In the genomic region with DNA sequence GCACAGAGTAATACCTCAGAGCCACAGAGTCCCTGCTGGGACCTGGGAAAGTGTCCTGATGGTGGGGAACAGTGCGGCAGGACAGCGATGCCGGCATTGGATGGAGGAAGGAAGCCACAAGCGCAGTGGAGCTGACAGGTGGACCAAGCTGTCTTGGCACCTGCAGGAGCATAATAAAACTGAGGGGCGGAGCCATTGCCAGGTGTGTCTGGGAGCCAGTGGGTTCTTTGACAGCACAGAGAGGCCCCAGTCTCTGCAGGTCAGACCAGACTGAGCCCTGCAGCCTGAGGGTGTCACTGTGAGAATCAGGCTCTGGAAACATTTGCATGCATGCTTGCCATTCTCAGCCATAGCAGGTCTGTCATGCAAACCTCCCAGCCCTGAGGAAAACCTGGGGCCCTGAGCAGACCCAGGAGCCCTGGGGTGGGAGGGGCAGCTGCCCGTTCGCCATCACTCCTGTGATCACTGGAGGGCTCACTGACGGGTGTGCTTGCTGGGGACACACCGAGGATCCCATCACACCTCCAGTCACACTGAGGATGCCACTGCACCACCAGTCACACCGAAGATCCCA, we compare ENCODE assay signal across 1 cellular context.
A peak's percentile ranks its signal among the peaks of the same experiment; 100 is the strongest.
TF ChIP-seq lines count a peak whose summit lies in the region.

No MANE protein-coding gene starts in this region.

TF ChIP-seq in H1, 55 proteins besides CTCF, POLR2A, EP300 and RAD21:
- TF ChIP-seq KDM1A (IDR thresholded peaks at IDR 0.05; ENCODE audit: borderline replicate concordance, low read length) (peak; percentile 40; the same call in 1 of the 2 replicates), TAF7 (optimal IDR thresholded peaks at IDR 0.05; ENCODE audit: borderline replicate concordance, low read depth, low read length) (no peak)
